8 cellular contexts compared by ENCODE assay signal in the genomic region with DNA sequence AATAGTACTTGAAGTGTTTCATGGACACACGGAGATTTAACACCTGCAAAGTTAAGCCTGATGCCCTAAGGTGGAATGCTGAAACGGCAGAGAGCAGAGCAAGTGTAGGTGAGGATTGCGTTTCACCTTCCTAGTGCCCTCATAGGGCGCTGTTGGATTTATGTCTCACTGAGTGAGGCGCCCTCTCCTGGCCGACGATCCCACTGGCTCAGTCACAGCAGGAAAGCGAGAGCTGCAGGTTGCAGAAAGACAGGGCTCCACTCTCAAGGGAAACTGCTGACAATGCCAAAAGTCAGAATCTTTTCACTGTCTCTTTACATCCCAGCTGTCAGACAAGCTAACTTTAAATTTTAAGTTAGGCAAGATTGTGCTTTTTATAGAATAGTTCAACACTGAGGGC.
DNase-seq lines count a peak whose midpoint lies in the region; TF ChIP-seq lines count a peak whose summit lies in the region.
"Not testable (repeated sequence)": the region's sequence is repeated elsewhere in the genome, so short reads cannot be mapped to it uniquely, and the experiment has no call there.

No MANE protein-coding gene starts in this region.

- peak; percentile 29 for DNase-seq in ACHN
- not testable (repeated sequence) for DNase-seq in GM13976 (ENCODE audit: low spot score); epithelial cell of proximal tubule (ENCODE audit: low read depth)
- DNase-seq in NCI-H82 (lab: John Stamatoyannopoulos, UW) = peak; percentile 15
- peak; percentile 41 for DNase-seq in activated CD4-positive, alpha-beta T cell treated with anti-CD3 and anti-CD28 coated beads, Interleukin-2, amount 10 ng/mL, durations not matched to agents 7 days and 5 days
- DNase-seq in activated gamma-delta T cell treated with anti-CD3 and anti-CD28 coated beads, Interleukin-2, amount 50 U/mL, for 16 hours (ENCODE audit: low read depth) = peak; percentile 7
- DNase-seq in mesendoderm = peak; percentile 0
- peak; percentile 30 for DNase-seq in stimulated activated CD4-positive, alpha-beta T cell treated with anti-CD3 and anti-CD28 coated beads, Interleukin-4, amount 100 ng/mL, for 24 hours

- not testable (repeated sequence) for H3K23ac ChIP-seq in mesendoderm (ENCODE audit: low read length)

- not testable (repeated sequence) for H3K36me3 ChIP-seq in mesendoderm (ENCODE audit: control insufficient read depth, insufficient read depth, low read length)

- not testable (repeated sequence) for H4K5ac ChIP-seq in mesendoderm (ENCODE audit: low read length)

- not testable (repeated sequence) for H3K4me3 Mint-ChIP-seq in activated CD4-positive, alpha-beta T cell treated with anti-CD3 and anti-CD28 coated beads, Interleukin-2, amount 10 ng/mL, durations not matched to agents 7 days and 5 days

- POLR2A ChIA-PET in activated CD4-positive, alpha-beta T cell treated with anti-CD3 and anti-CD28 coated beads, Interleukin-2, amount 10 ng/mL, durations not matched to agents 7 days and 5 days (lab: Charles Lee) = not testable (repeated sequence)

- H3K79me2 ChIP-seq in mesendoderm (ENCODE audit: control insufficient read depth, insufficient read depth, low read length) = not testable (repeated sequence)

- CTCF ChIA-PET in activated CD4-positive, alpha-beta T cell treated with anti-CD3 and anti-CD28 coated beads, Interleukin-2, amount 10 ng/mL, durations not matched to agents 7 days and 5 days (lab: Charles Lee) = not testable (repeated sequence)

- H2BK120ac ChIP-seq in mesendoderm (ENCODE audit: low read depth, low read length) = not testable (repeated sequence)

- H3K4me1 Mint-ChIP-seq in activated CD4-positive, alpha-beta T cell treated with anti-CD3 and anti-CD28 coated beads, Interleukin-2, amount 10 ng/mL, durations not matched to agents 7 days and 5 days = not testable (repeated sequence)

- not testable (repeated sequence) for H3K4ac ChIP-seq in mesendoderm (ENCODE audit: low read depth, low read length)

- H4K8ac ChIP-seq in mesendoderm (ENCODE audit: low read depth, low read length) = not testable (repeated sequence)

- H3K9me3 Mint-ChIP-seq in activated CD4-positive, alpha-beta T cell treated with anti-CD3 and anti-CD28 coated beads, Interleukin-2, amount 10 ng/mL, durations not matched to agents 7 days and 5 days = not testable (repeated sequence)

- not testable (repeated sequence) for H3K9ac ChIP-seq in mesendoderm (ENCODE audit: low read length)

- H3K27me3 ChIP-seq in mesendoderm (ENCODE audit: insufficient read depth, low read length, poor library complexity) = not testable (repeated sequence)

- not testable (repeated sequence) for H3K79me1 ChIP-seq in mesendoderm (ENCODE audit: low read length)

- H3K36me3 Mint-ChIP-seq in activated CD4-positive, alpha-beta T cell treated with anti-CD3 and anti-CD28 coated beads, Interleukin-2, amount 10 ng/mL, durations not matched to agents 7 days and 5 days (ENCODE audit: low read depth) = not testable (repeated sequence)

- H2BK15ac ChIP-seq in mesendoderm (replicated peaks; ENCODE audit: low read depth) = not testable (repeated sequence)

- not testable (repeated sequence) for H3K4me3 ChIP-seq in epithelial cell of proximal tubule (ENCODE audit: low read depth, low read length); mesendoderm (ENCODE audit: low read length)

- not testable (repeated sequence) for H3K27me3 Mint-ChIP-seq in activated CD4-positive, alpha-beta T cell treated with anti-CD3 and anti-CD28 coated beads, Interleukin-2, amount 10 ng/mL, durations not matched to agents 7 days and 5 days

- H3K27ac Mint-ChIP-seq in activated CD4-positive, alpha-beta T cell treated with anti-CD3 and anti-CD28 coated beads, Interleukin-2, amount 10 ng/mL, durations not matched to agents 7 days and 5 days = not testable (repeated sequence)

- in situ Hi-C loops in ACHN (cut with HindIII; ENCODE audit: low pct_ligation_motif_present, low pct_unique_long_range_greater_than_20kb, low sequenced_read_pairs); GM13976 (cut with MboI; ENCODE audit: low sequenced_read_pairs, unreplicated experiment): not testable (repeated sequence)

- TF ChIP-seq CTCF in GM13976 (IDR thresholded peaks at IDR 0.05; ENCODE audit: borderline replicate concordance, control extremely low read depth, extremely low read depth, insufficient read depth, missing control alignments) (peak; percentile 14), epithelial cell of proximal tubule (conservative IDR thresholded peaks at IDR 0.05; ENCODE audit: low read depth, low read length) (peak; percentile 56)

- H3K27ac ChIP-seq in mesendoderm (ENCODE audit: low read depth, low read length) = not testable (repeated sequence)

- H2BK5ac ChIP-seq in mesendoderm (ENCODE audit: low read length) = not testable (repeated sequence)

- H2AK5ac ChIP-seq in mesendoderm (ENCODE audit: low read length) = not testable (repeated sequence)

- not testable (repeated sequence) for H3K4me1 ChIP-seq in mesendoderm (ENCODE audit: control insufficient read depth, low read depth, low read length)

- not testable (repeated sequence) for H3K56ac ChIP-seq in mesendoderm (ENCODE audit: low read length)

- WGBS in mesendoderm (ENCODE audit: extremely low coverage, insufficient coverage, low lambda C conversion rate) = no CpG with 5 or more reads among the region's 8 CpGs

- H3K4me2 ChIP-seq in mesendoderm (ENCODE audit: low read length) = not testable (repeated sequence)

- not testable (repeated sequence) for H3K18ac ChIP-seq in mesendoderm (ENCODE audit: low read length)
